ENCODE assay signal across 8 cellular contexts in genomic region chr17:56819431-56820145, GRCh38. TPM values are rescaled to one million over a fixed set of nuclear protein-coding genes. Genes with fewer than 3 reads are reported as not detected.
DNase-seq lines count a peak whose midpoint lies in the region; ATAC-seq, FAIRE-seq and TF ChIP-seq lines count a peak whose summit lies in the region.

No MANE protein-coding gene starts in this region.

- intact Hi-C loops in pancreas (cut with DNase I) = loop anchor here in 1 of 3 donors (10.0 kb wide), 1 partner anchor 115 kb away; no protein-coding TSS in a partner anchor

- no peak for TF ChIP-seq EP300 in upper lobe of left lung (IDR thresholded peaks at IDR 0.05)

- H3K4me2 ChIP-seq in Loucy (ENCODE audit: low read depth, low read length, poor library complexity, severe bottlenecking) = no peak overlapping the region

- 5 to 8% methylated on average over 14 of the region's 14 CpGs for WGBS in pancreas, 2 donors
- 19 to 22% methylated on average over 14 of the region's 14 CpGs for WGBS in upper lobe of left lung, 2 donors

- H3K27ac ChIP-seq in pancreas (peak overlapping the region in 2 of 4 donors; percentile 37 to 60), upper lobe of left lung (no peak overlapping the region)

- peaks cover 10% of the 10 kb centered on the region for H3K4me1 ChIP-seq in Loucy (ENCODE audit: insufficient read depth, low read length, poor library complexity, severe bottlenecking)
- H3K4me1 ChIP-seq in pancreas = peaks cover 3 to 30% (median 21%) of the 10 kb centered on the region in 3 donors
- peaks cover 0 to 11% (median 5%) of the 10 kb centered on the region in 4 donors for H3K4me1 ChIP-seq in upper lobe of left lung

- TF ChIP-seq POLR2A in upper lobe of left lung (IDR thresholded peaks at IDR 0.05) = no peak

- no peaks in the 10 kb centered on the region for H3K27me3 ChIP-seq in Loucy (ENCODE audit: insufficient read depth, low read length, poor library complexity, severe bottlenecking)
- H3K27me3 ChIP-seq in pancreas = no peaks in the 10 kb centered on the region
- H3K27me3 ChIP-seq in upper lobe of left lung = no peaks in the 10 kb centered on the region

- H3K9me3 ChIP-seq in Loucy (ENCODE audit: insufficient read depth, low read depth, low read length) (no peaks in the 10 kb centered on the region), pancreas (no peaks in the 10 kb centered on the region), upper lobe of left lung (no peaks in the 10 kb centered on the region)

- no peaks in the 10 kb centered on the region for H3K9me2 ChIP-seq in Loucy (replicated peaks; ENCODE audit: low read depth, low read length)

- H3K4me3 ChIP-seq in Loucy (ENCODE audit: low read length, poor library complexity, severe bottlenecking) (no peak overlapping the region), foreskin fibroblast (ENCODE audit: low read depth in 1 of 2, low read length in 2 of 2) (no peak overlapping the region), pancreas (peak overlapping the region in 1 of 4 donors; percentile 3), upper lobe of left lung (no peak overlapping the region)

- H4K20me1 ChIP-seq in Loucy (ENCODE audit: insufficient read depth, low read length, poor library complexity, severe bottlenecking) = no peaks in the 10 kb centered on the region

- no peak overlapping the region for H3K9ac ChIP-seq in Loucy (ENCODE audit: low read depth, low read length, poor library complexity, severe bottlenecking)

- 0 out of 2 replicates have a peak overlapping the region, but pooled peaks have one; percentile 16 for H2AFZ ChIP-seq in Loucy (ENCODE audit: low read length)

- DNase-seq in D721Med (ENCODE audit: insufficient read length, low spot score) (peak; percentile 72), SHP77 (lab: John Stamatoyannopoulos, UW) (peak; percentile 21 to 54), foreskin fibroblast (peak; percentile 57 to 87), pancreas (peak in 4 of 6 donors; percentile 62 to 91 (median 80)), upper lobe of left lung (peak in 1 of 2 donors; percentile 66)
- DNase-seq in activated T-helper 1 cell treated with anti-CD3 and anti-CD28 coated beads, Interleukin-2, amount 50 U/mL, for 16 hours (ENCODE audit: low read depth in 1 of 2, low spot score in 1 of 2) = peak; percentile 37 to 51

- ATAC-seq in GM21528 (IDR thresholded peaks at IDR 0.05; ENCODE audit: low FRiP score, unreplicated experiment) (peak; percentile 79), pancreas (peak; percentile 88 to 95 (median 94)), upper lobe of left lung (ENCODE audit: low FRiP score in 2 of 2) (peak; percentile 81 to 90)

- TF ChIP-seq CTCF in D721Med (IDR thresholded peaks at IDR 0.05; ENCODE audit: insufficient read depth, missing control alignments) (peak; percentile 94), Loucy (conservative IDR thresholded peaks at IDR 0.05; ENCODE audit: low read length) (peak; percentile 76), foreskin fibroblast (IDR thresholded peaks at IDR 0.05; ENCODE audit: low read depth, low read length) (peak; percentile 66), pancreas (IDR thresholded peaks at IDR 0.05) (peak; percentile 84 to 91 (median 90)), upper lobe of left lung (IDR thresholded peaks at IDR 0.05) (peak; percentile 82 to 90 (median 86))

- no peaks in the 10 kb centered on the region for H3K36me3 ChIP-seq in Loucy (ENCODE audit: insufficient read depth, low read length)
- H3K36me3 ChIP-seq in pancreas = no peaks in the 10 kb centered on the region
- H3K36me3 ChIP-seq in upper lobe of left lung = no peaks in the 10 kb centered on the region

- no peaks in the 10 kb centered on the region for H3K79me2 ChIP-seq in Loucy (ENCODE audit: insufficient read depth, low read length)

- no peak for FAIRE-seq in D721Med (lab: Jason Lieb, UNC)
- FAIRE-seq in pancreas (lab: Jason Lieb, UNC) = peak; percentile 29

- H3F3A ChIP-seq in Loucy (ENCODE audit: low read depth) = no peaks in the 10 kb centered on the region

RNA-seq across cellular contexts. Expression of gene C17orf67, which starts 14.1 kb away (rescaled TPM):
- total RNA-seq in pancreas = 1 to 10 TPM; 1.0 to 2.1 (median 1.6) TPM
- polyA plus RNA-seq in pancreas = 1 to 10 TPM; 3.2 to 9.6 TPM
- total RNA-seq in upper lobe of left lung = 1 to 10 TPM in 4 of 6 donors, under 1 TPM in 2; 0.76 to 4.2 (median 1.6) TPM

RNA-seq across cellular contexts. Expression of gene DGKE, which starts 14.4 kb away (rescaled TPM):
- total RNA-seq in pancreas (1 to 10 TPM; 3.9 to 7.6 (median 4.4) TPM), upper lobe of left lung (10 to 100 TPM in 3 of 6 donors, 1 to 10 TPM in 3; 4.3 to 23.8 (median 9.2) TPM)
- polyA plus RNA-seq in pancreas = 1 to 10 TPM; 1.8 to 5.2 TPM
